ENCODE assay signal across 24 cellular contexts in genomic region chr9:99411479-99412100, GRCh38.
A peak's percentile ranks its signal among the peaks of the same experiment; 100 is the strongest.
DNase-seq lines count a peak whose midpoint lies in the region; ATAC-seq, FAIRE-seq and TF ChIP-seq lines count a peak whose summit lies in the region.
"Had no signal": no experiment of that assay in that cellular context is flagged by ENCODE, and none has a peak within 500 bp of the region (broad histone marks: within the 10 kb centered on the region; RNA-seq: fewer than 3 reads in every experiment).

No MANE protein-coding gene starts in this region.

- H4K20me1 ChIP-seq in H1 (replicated peaks in 1 of 2; ENCODE audit: control insufficient read depth in 1 of 2, insufficient read depth in 2 of 2, low read length in 2 of 2) (no peaks in the 10 kb centered on the region), neural cell (ENCODE audit: insufficient read depth) (no peaks in the 10 kb centered on the region), mammary epithelial cell (ENCODE audit: insufficient read depth, low read length) (no peaks in the 10 kb centered on the region)

- H3K23me2 ChIP-seq in H1 (ENCODE audit: low read depth, low read length) = no peaks in the 10 kb centered on the region

- H3K4me3 ChIP-seq in H1 (ENCODE audit: extremely low read depth in 1 of 4, insufficient read depth in 2 of 4, low read depth in 3 of 4, low read length in 4 of 4) (no peak overlapping the region), neural cell (ENCODE audit: low read length) (peak overlapping the region; percentile 30), right lobe of liver (no peak overlapping the region), mammary epithelial cell (replicated peaks in 1 of 3; ENCODE audit: insufficient read depth in 1 of 3, low read depth in 2 of 3, low read length in 3 of 3) (no peak overlapping the region)
- H3K4me3 ChIP-seq: thyroid gland had no signal

- ATAC-seq in right lobe of liver = no peak
- ATAC-seq: naive thymus-derived CD4-positive, alpha-beta T cell had no signal

- no peaks in the 10 kb centered on the region for H3K9me3 ChIP-seq in H1 (ENCODE audit: insufficient read depth in 2 of 2, low read depth in 1 of 2, low read length in 1 of 2)
- no peaks in the 10 kb centered on the region for H3K9me3 ChIP-seq in neural cell (ENCODE audit: low read length)
- H3K9me3 ChIP-seq in right lobe of liver = no peaks in the 10 kb centered on the region
- H3K9me3 ChIP-seq in mammary epithelial cell (replicated peaks; ENCODE audit: insufficient read depth, low read length) = no peaks in the 10 kb centered on the region
- H3K9me3 ChIP-seq: thyroid gland had no signal

- DNase-seq in NCI-H748 (lab: John Stamatoyannopoulos, UW; ENCODE audit: unreplicated experiment) (peak; percentile 32), NCI-H748 treated with DMSO at 0.1 percent for 48 hours (lab: John Stamatoyannopoulos, UW) (no peak), NCI-H82 treated with DMSO at 0.1 percent for 48 hours (lab: John Stamatoyannopoulos, UW; ENCODE audit: unreplicated experiment) (peak; percentile 22), H1 (ENCODE audit: low read depth in 1 of 2, low spot score in 2 of 2) (no peak), right lobe of liver (no peak), mammary epithelial cell (no peak), GM03348 (ENCODE audit: low spot score) (no peak)
- DNase-seq: 8988T; activated B cell treated with CpG ODN at 0.5 μM for 24 hours; activated CD4-positive, alpha-beta T cell treated with anti-CD3 and anti-CD28 coated beads, Interleukin-2, amount 50 U/mL, for 4 hours; activated CD8-positive, alpha-beta memory T cell treated with anti-CD3 and anti-CD28 coated beads, Interleukin-2, amount 50 U/mL, for 48 hours; activated effector memory CD4-positive, alpha-beta T cell treated with Interleukin-2 at 50 U/mL for 16 hours; DMS79 treated with DMSO at 0.1 percent for 48 hours; effector CD4-positive, alpha-beta T cell; foreskin melanocyte; hypothalamus; kidney; naive thymus-derived CD4-positive, alpha-beta T cell; NCI-H1436; NK-92 treated with Interleukin-12 subunit alpha and Interleukin-12 subunit beta, amount 100 ng/mL, for 24 hours; stimulated activated CD4-positive, alpha-beta T cell treated with anti-CD3 and anti-CD28 coated beads, Interleukin-12 subunit alpha, Interleukin-12 subunit beta, amount 100 ng/mL, for 4 hours; thyroid gland had no signal

- no TSS peak for BruUV-seq in mammary epithelial cell (replicated peaks; lab: Mats Ljungman, UMichigan)

- CTCF ChIA-PET in H1 (lab: Charles Lee; ENCODE audit: partially characterized antibody) (interaction anchor here (1.6 kb wide), 1 partner anchor 11 kb away, joined by 4 read pairs; no protein-coding TSS in a partner anchor), mammary epithelial cell (lab: Charles Lee; ENCODE audit: low non-redundant PET) (no interaction called here)

- H2BK120ac ChIP-seq in H1 (replicated peaks; ENCODE audit: low read depth, low read length) = no peak overlapping the region

- no peak overlapping the region for H4K5ac ChIP-seq in H1 (ENCODE audit: insufficient read length, low read depth, low read length)

- no peak overlapping the region for H3K23ac ChIP-seq in H1 (ENCODE audit: insufficient read length)

- H3K4me2 ChIP-seq in H1 (ENCODE audit: insufficient read depth in 1 of 2, low read depth in 2 of 2, low read length in 2 of 2) = no peak overlapping the region
- H3K4me2 ChIP-seq in neural cell (ENCODE audit: low read length) = peak overlapping the region; percentile 17
- no peak overlapping the region for H3K4me2 ChIP-seq in mammary epithelial cell (ENCODE audit: insufficient read depth, low read depth, low read length)

- no peaks in the 10 kb centered on the region for H3K9me2 ChIP-seq in neural cell (ENCODE audit: insufficient read depth, low read length)

- TF ChIP-seq RAD21 in H1 (IDR thresholded peaks at IDR 0.05 in 1 of 2, conservative IDR thresholded peaks at IDR 0.05 in 1 of 2; ENCODE audit: low read depth in 2 of 2, low read length in 2 of 2) = no peak
- no peak for TF ChIP-seq RAD21 in neural cell (conservative IDR thresholded peaks at IDR 0.05)

- in situ Hi-C loops in mammary epithelial cell (cut with MboI; ENCODE audit: low sequenced_read_pairs in 2 of 2) = no loop called here

- no peak overlapping the region for H3K4ac ChIP-seq in H1 (replicated peaks; ENCODE audit: insufficient read length, low read depth, low read length)

- H3K79me2 ChIP-seq in H1 (ENCODE audit: control insufficient read depth in 1 of 2, insufficient read depth in 2 of 2, low read length in 2 of 2) (no peaks in the 10 kb centered on the region), neural cell (replicated peaks; ENCODE audit: insufficient read depth, low read length) (no peaks in the 10 kb centered on the region), mammary epithelial cell (ENCODE audit: insufficient read depth, low read length) (no peaks in the 10 kb centered on the region)

- peak overlapping the region; percentile 75; the same call in 1 of the 2 replicates for H2AFZ ChIP-seq in H1 (ENCODE audit: low read length)
- H2AFZ ChIP-seq in neural cell (ENCODE audit: low read depth, low read length) = no peak overlapping the region
- H2AFZ ChIP-seq in mammary epithelial cell (ENCODE audit: low read depth, low read length) = no peak overlapping the region

- H2BK5ac ChIP-seq in H1 (ENCODE audit: low read depth, low read length) = no peak overlapping the region

- FAIRE-seq in H1 (lab: Jason Lieb, UNC) = peak; percentile 48
- FAIRE-seq: GM19239, kidney had no signal

- intact Hi-C loops in right lobe of liver (cut with DNase I) = no loop called here
- intact Hi-C loops in mammary epithelial cell (cut with micrococcal nuclease) = no loop called here

- 71% methylated on average over 8 of the region's 8 CpGs; no CpG with 5 or more reads in 1 of the 2 experiments for WGBS in H1 (ENCODE audit: extremely low coverage in 1 of 2, insufficient coverage in 1 of 2, insufficient read length in 1 of 2, insufficient replicate concordance in 2 of 2, low coverage in 1 of 2, low lambda C conversion rate in 2 of 2, missing lambda C conversion rate in 1 of 2), 2 experiments
- WGBS in right lobe of liver (ENCODE audit: insufficient coverage, low coverage, low lambda C conversion rate, missing lambda C conversion rate) = 66% methylated on average over 5 of the region's 8 CpGs
- WGBS in mammary epithelial cell (ENCODE audit: low coverage, missing lambda C conversion rate) = 90% methylated on average over 7 of the region's 8 CpGs

- H3K14ac ChIP-seq in H1 (ENCODE audit: insufficient read length) = no peak overlapping the region

- H2BK15ac ChIP-seq in H1 (ENCODE audit: low read length) = no peak overlapping the region

- H3K27me3 ChIP-seq in H1 (replicated peaks in 1 of 4; ENCODE audit: control insufficient read depth in 3 of 4, extremely low read depth in 1 of 4, insufficient read depth in 3 of 4, low read length in 3 of 4) (no peaks in the 10 kb centered on the region), neural cell (ENCODE audit: insufficient read depth, low read depth, low read length) (no peaks in the 10 kb centered on the region), right lobe of liver (no peaks in the 10 kb centered on the region), mammary epithelial cell (ENCODE audit: insufficient read depth, low read length) (no peaks in the 10 kb centered on the region)
- H3K27me3 ChIP-seq: thyroid gland had no signal

- H3K9ac ChIP-seq in H1 (replicated peaks in 1 of 4; ENCODE audit: extremely low read depth in 1 of 4, low read depth in 3 of 4, low read length in 3 of 4) (no peak overlapping the region), neural cell (ENCODE audit: low read length) (no peak overlapping the region), mammary epithelial cell (ENCODE audit: insufficient read depth, low read length) (no peak overlapping the region)

- TF ChIP-seq POLR2A in H1 (IDR thresholded peaks at IDR 0.05; ENCODE audit: control extremely low read depth in 1 of 2, low read depth in 2 of 2, low read length in 2 of 2) (no peak), right lobe of liver (IDR thresholded peaks at IDR 0.05) (no peak)

- TF ChIP-seq EP300 in H1 (IDR thresholded peaks at IDR 0.05; ENCODE audit: borderline replicate concordance in 1 of 2, low read depth in 2 of 2, low read length in 2 of 2) (no peak), neural cell (conservative IDR thresholded peaks at IDR 0.05; ENCODE audit: poor library complexity, severe bottlenecking) (peak; percentile 44)

- no peak overlapping the region for H2BK12ac ChIP-seq in H1 (ENCODE audit: low read depth, low read length)

- H3F3A ChIP-seq in neural cell (ENCODE audit: insufficient read depth, low read length, poor library complexity, severe bottlenecking) = peaks cover 3% of the 10 kb centered on the region

- H4K8ac ChIP-seq in H1 (ENCODE audit: extremely low read depth, insufficient read depth, low read length) = no peak overlapping the region

- H4K91ac ChIP-seq in H1 (replicated peaks; ENCODE audit: insufficient read length, low read length) = no peak overlapping the region

- H3K27ac ChIP-seq in H1 (ENCODE audit: low read depth, low read length) (no peak overlapping the region), neural cell (ENCODE audit: low read length) (peak overlapping the region; percentile 71), right lobe of liver (no peak overlapping the region), mammary epithelial cell (ENCODE audit: insufficient read depth, low read depth, low read length) (no peak overlapping the region)
- H3K27ac ChIP-seq: thyroid gland had no signal

- H2BK20ac ChIP-seq in H1 (ENCODE audit: low read length) = no peak overlapping the region

- POLR2A ChIA-PET in H1 (lab: Charles Lee; ENCODE audit: partially characterized antibody) = interaction anchor here (1.0 kb wide), 1 partner anchor 51 kb away, joined by 3 read pairs; no protein-coding TSS in a partner anchor

- H3K4me1 ChIP-seq in H1 (replicated peaks in 1 of 4; ENCODE audit: control insufficient read depth in 3 of 4, insufficient read depth in 4 of 4, low read length in 3 of 4) = 0 out of 7 replicates have a peak, but pooled peaks cover 0 to 4% (median under 1%) of the 10 kb centered on the region in 4 experiments
- no peaks in the 10 kb centered on the region for H3K4me1 ChIP-seq in right lobe of liver
- peaks cover 5% of the 10 kb centered on the region for H3K4me1 ChIP-seq in mammary epithelial cell (ENCODE audit: insufficient read depth, low read length)
- H3K4me1 ChIP-seq: thyroid gland had no signal

- TF ChIP-seq CTCF in H1 (IDR thresholded peaks at IDR 0.05; ENCODE audit: control extremely low read depth in 1 of 3, insufficient read depth in 1 of 3, low read depth in 1 of 3, low read length in 3 of 3) (no peak), neural cell (IDR thresholded peaks at IDR 0.05; ENCODE audit: poor library complexity, severe bottlenecking) (no peak), right lobe of liver (IDR thresholded peaks at IDR 0.05) (no peak), mammary epithelial cell (conservative IDR thresholded peaks at IDR 0.05 in 1 of 2, IDR thresholded peaks at IDR 0.05 in 1 of 2; ENCODE audit: extremely low read depth in 1 of 2, insufficient read depth in 1 of 2, low read depth in 1 of 2, low read length in 2 of 2) (no peak)

- no peaks in the 10 kb centered on the region for H3K79me1 ChIP-seq in H1 (ENCODE audit: low read depth, low read length)

- H3K18ac ChIP-seq in H1 (ENCODE audit: extremely low read depth, low read length) = no peak overlapping the region

- H3K56ac ChIP-seq in H1 (replicated peaks; ENCODE audit: insufficient read length, low read depth, low read length) = no peak overlapping the region

- dilution Hi-C loops in mammary epithelial cell (cut with HindIII; ENCODE audit: low sequenced_read_pairs) = no loop called here

- no peaks in the 10 kb centered on the region for H3K36me3 ChIP-seq in H1 (ENCODE audit: control insufficient read depth in 2 of 4, insufficient read depth in 4 of 4, low read length in 3 of 4)
- H3K36me3 ChIP-seq in neural cell (ENCODE audit: insufficient read depth, low read length) = no peaks in the 10 kb centered on the region
- H3K36me3 ChIP-seq in right lobe of liver = no peaks in the 10 kb centered on the region
- no peaks in the 10 kb centered on the region for H3K36me3 ChIP-seq in mammary epithelial cell (ENCODE audit: insufficient read depth, low read length)
- H3K36me3 ChIP-seq: thyroid gland had no signal

- H2AK5ac ChIP-seq in H1 (ENCODE audit: low read depth, low read length) = no peak overlapping the region

Comparison
In these comparisons a context has a peak if more than half of its experiments do, and no peak if none do; other contexts are left out.
1. DNase-seq: peak in NCI-H748 (single experiment) and NCI-H82 treated with DMSO at 0.1 percent for 48 hours (single experiment); none in NCI-H748 treated with DMSO at 0.1 percent for 48 hours (single experiment), H1 (0 of 2), right lobe of liver (0 of 3), mammary epithelial cell (single experiment) and GM03348 (single experiment).